In the genomic region with DNA sequence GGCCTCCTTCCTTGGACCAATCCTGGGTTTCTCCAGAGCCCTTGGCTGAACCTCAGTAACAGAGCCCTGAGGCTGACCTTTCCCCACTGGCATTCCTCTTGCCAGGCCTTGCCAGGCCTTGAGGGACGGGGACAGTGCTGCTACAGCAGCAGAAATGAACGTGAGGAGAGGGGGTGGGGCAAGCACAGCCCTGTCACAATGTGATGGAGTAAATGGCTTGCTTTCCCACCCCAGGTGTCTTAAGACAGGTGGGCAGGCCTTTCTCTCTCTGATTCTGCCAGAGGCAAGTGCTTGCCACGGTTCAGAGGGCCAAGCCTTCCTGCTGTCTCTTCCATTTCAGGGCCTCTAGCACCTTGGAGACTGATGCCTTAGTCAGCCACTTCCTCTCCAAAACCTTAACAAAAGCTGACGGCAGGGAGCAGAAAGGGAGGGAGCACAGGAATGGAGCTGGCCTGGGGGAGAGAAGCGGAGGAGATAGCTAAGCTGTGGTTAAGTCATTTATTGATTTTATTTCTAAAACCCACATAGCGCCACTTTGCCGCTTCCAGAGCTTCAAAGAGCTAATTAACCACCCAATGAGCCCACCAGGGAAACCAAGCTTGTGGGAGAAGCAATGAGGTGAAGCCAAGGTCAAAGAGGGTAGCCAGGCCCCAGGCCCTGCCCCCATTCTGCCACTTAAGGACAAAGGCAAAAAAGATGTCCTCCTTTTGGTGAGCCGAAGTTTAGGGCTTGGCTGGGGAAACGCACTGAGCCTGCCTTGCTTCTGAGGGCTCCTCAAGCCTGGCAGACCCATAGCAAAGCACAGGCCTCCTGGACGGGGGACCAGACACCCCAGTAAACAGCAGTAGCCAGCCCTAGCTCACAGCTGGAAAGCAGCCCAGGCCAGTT, we compare ENCODE assay signal across 8 cellular contexts. TPM values are rescaled to one million over a fixed set of nuclear protein-coding genes. Genes with fewer than 3 reads are reported as not detected.
DNase-seq lines count a peak whose midpoint lies in the region; ATAC-seq and TF ChIP-seq lines count a peak whose summit lies in the region.

No MANE protein-coding gene starts in this region.

- H3K27ac Mint-ChIP-seq in CD4-positive, CD25-positive, alpha-beta regulatory T cell: peak overlapping the region; percentile 90 to 97 (median 96)
- peak overlapping the region; percentile 88 for H3K27ac Mint-ChIP-seq in activated naive CD8-positive, alpha-beta T cell treated with anti-CD3 and anti-CD28 coated beads, Interleukin-2, amount 10 ng/mL, durations not matched to agents 7 days and 5 days
- peak overlapping the region; percentile 85 for H3K27ac Mint-ChIP-seq in stimulated activated naive CD8-positive, alpha-beta T cell treated with anti-CD3 and anti-CD28 coated beads, Interleukin-15, Interleukin-2, amounts not matched to agents 100 ng/mL and 50 ng/mL, for 24 hours

- no peak overlapping the region for H3K56ac ChIP-seq in IMR-90 (ENCODE audit: extremely low read depth, insufficient read depth, low read length)

- H3K14ac ChIP-seq in IMR-90 (replicated peaks; ENCODE audit: low read depth, low read length): 0 out of 2 replicates have a peak overlapping the region, but pooled peaks have one; percentile 40

- H3K79me1 ChIP-seq in IMR-90 (ENCODE audit: low read depth in 1 of 2, low read length in 2 of 2): peaks cover 17 to 57% of the 10 kb centered on the region in 2 experiments

- TF ChIP-seq POLR2A in IMR-90 (IDR thresholded peaks at IDR 0.05; ENCODE audit: low read depth, low read length): no peak

- no peak overlapping the region for H2BK15ac ChIP-seq in IMR-90 (ENCODE audit: low read depth, low read length)

- in situ Hi-C loops in IMR-90 (cut with MboI; ENCODE audit: low sequenced_read_pairs): no loop called here

- no peak overlapping the region for H4K8ac ChIP-seq in IMR-90 (ENCODE audit: low read depth in 2 of 2, low read length in 2 of 2)

- intact Hi-C loops in IMR-90 (cut with micrococcal nuclease): no loop called here

- POLR2A ChIA-PET in IMR-90 (lab: Charles Lee; ENCODE audit: unreplicated experiment): no interaction called here
- POLR2A ChIA-PET in activated naive CD8-positive, alpha-beta T cell treated with anti-CD3 and anti-CD28 coated beads, Interleukin-2, amount 10 ng/mL, durations not matched to agents 7 days and 5 days (lab: Charles Lee): interaction anchor here (0.6 to 14.2 kb wide), 7 partner anchors 11 to 96 kb away, joined by 4 to 278 read pairs (median 4); a partner anchor contains a TSS

- H3K9me1 ChIP-seq in IMR-90 (ENCODE audit: insufficient read depth, low read length): peaks cover 18% of the 10 kb centered on the region; the same call in 1 of the 2 replicates

- CTCF ChIA-PET in IMR-90 (lab: Yijun Ruan, JAX): interaction anchor here (1.0 kb wide), 1 partner anchor 13 kb away, joined by 3 read pairs; no protein-coding TSS in a partner anchor

- peaks cover 47% of the 10 kb centered on the region for H3K36me3 ChIP-seq in CD4-positive, CD25-positive, alpha-beta regulatory T cell (ENCODE audit: control insufficient read depth, insufficient read depth, low read length)
- H3K36me3 ChIP-seq in IMR-90 (ENCODE audit: control insufficient read depth, insufficient read depth, low read length): peaks cover 60% of the 10 kb centered on the region

- no peaks in the 10 kb centered on the region for H3K9me3 ChIP-seq in CD4-positive, CD25-positive, alpha-beta regulatory T cell (ENCODE audit: control insufficient read depth in 2 of 2, low read length in 2 of 2)
- H3K9me3 ChIP-seq in IMR-90 (ENCODE audit: control insufficient read depth, insufficient read depth, low read length) (no peaks in the 10 kb centered on the region), iPS-18c (ENCODE audit: control insufficient read depth, insufficient read depth, low read length) (no peaks in the 10 kb centered on the region)

- peaks cover 92% of the 10 kb centered on the region for H3K4me1 ChIP-seq in CD4-positive, CD25-positive, alpha-beta regulatory T cell (ENCODE audit: control insufficient read depth, insufficient read depth, low read length, poor library complexity, severe bottlenecking)
- peaks cover 18% of the 10 kb centered on the region for H3K4me1 ChIP-seq in IMR-90 (ENCODE audit: control insufficient read depth, insufficient read depth, low read length)

- peak overlapping the region; percentile 17 for H2BK5ac ChIP-seq in IMR-90 (ENCODE audit: low read depth, low read length, poor library complexity, severe bottlenecking)

- peak overlapping the region; percentile 18 for H2AFZ ChIP-seq in IMR-90 (replicated peaks; ENCODE audit: low read length, poor library complexity)

- H3K27ac ChIP-seq in CD4-positive, CD25-positive, alpha-beta regulatory T cell (ENCODE audit: insufficient read depth, low read length, poor library complexity, severe bottlenecking): peak overlapping the region; percentile 72
- H3K27ac ChIP-seq in IMR-90 (ENCODE audit: insufficient read depth, low read length): peak overlapping the region; percentile 11

- no peak overlapping the region for H3K9ac ChIP-seq in IMR-90 (ENCODE audit: low read depth, low read length)

- TF ChIP-seq CTCF in IMR-90 (conservative IDR thresholded peaks at IDR 0.05; ENCODE audit: low read depth, low read length): no peak

- H4K20me1 ChIP-seq in IMR-90 (ENCODE audit: insufficient read depth, low read length): peaks cover 52% of the 10 kb centered on the region

- no peak overlapping the region for H3K18ac ChIP-seq in IMR-90 (ENCODE audit: low read depth, low read length)

- peaks cover 40% of the 10 kb centered on the region for H3K36me3 Mint-ChIP-seq in CD4-positive, CD25-positive, alpha-beta regulatory T cell
- H3K36me3 Mint-ChIP-seq in activated naive CD8-positive, alpha-beta T cell treated with anti-CD3 and anti-CD28 coated beads, Interleukin-2, amount 10 ng/mL, durations not matched to agents 7 days and 5 days: peaks cover 33% of the 10 kb centered on the region
- peaks cover 52% of the 10 kb centered on the region for H3K36me3 Mint-ChIP-seq in stimulated activated naive CD8-positive, alpha-beta T cell treated with anti-CD3 and anti-CD28 coated beads, Interleukin-15, Interleukin-2, amounts not matched to agents 100 ng/mL and 50 ng/mL, for 24 hours (ENCODE audit: low read depth)

- no peak overlapping the region for H3K4me2 ChIP-seq in IMR-90 (ENCODE audit: low read depth, low read length)

- H3K4me3 ChIP-seq in CD4-positive, CD25-positive, alpha-beta regulatory T cell (ENCODE audit: low read depth, low read length): peak overlapping the region; percentile 32
- H3K4me3 ChIP-seq in IMR-90 (ENCODE audit: insufficient read depth, low read depth, low read length): no peak overlapping the region
- H3K4me3 ChIP-seq in iPS-18c (ENCODE audit: insufficient read depth, low read depth, low read length): peak overlapping the region; percentile 4; the same call in 1 of the 2 replicates

- no peak overlapping the region for H4K91ac ChIP-seq in IMR-90 (ENCODE audit: insufficient read depth, low read depth, low read length)

- no peak overlapping the region for H2BK20ac ChIP-seq in IMR-90 (ENCODE audit: low read depth, low read length)

- peak overlapping the region; percentile 2; the same call in 1 of the 2 replicates for H3K4ac ChIP-seq in IMR-90 (ENCODE audit: low read depth, low read length)

- dilution Hi-C loops in IMR-90 (cut with HindIII; ENCODE audit: low sequenced_read_pairs, unreplicated experiment): no loop called here

- H3K23ac ChIP-seq in IMR-90 (ENCODE audit: low read depth, low read length): no peak overlapping the region; the same call in 1 of the 2 replicates

- peaks cover 31 to 94% (median 50%) of the 10 kb centered on the region in 4 donors for H3K4me1 Mint-ChIP-seq in CD4-positive, CD25-positive, alpha-beta regulatory T cell
- H3K4me1 Mint-ChIP-seq in activated naive CD8-positive, alpha-beta T cell treated with anti-CD3 and anti-CD28 coated beads, Interleukin-2, amount 10 ng/mL, durations not matched to agents 7 days and 5 days: peaks cover 69% of the 10 kb centered on the region
- H3K4me1 Mint-ChIP-seq in stimulated activated naive CD8-positive, alpha-beta T cell treated with anti-CD3 and anti-CD28 coated beads, Interleukin-15, Interleukin-2, amounts not matched to agents 100 ng/mL and 50 ng/mL, for 24 hours (ENCODE audit: low read depth): peaks cover 81% of the 10 kb centered on the region

- BruUV-seq in IMR-90 (replicated peaks; lab: Mats Ljungman, UMichigan): no TSS peak

- DNase-seq in CD4-positive, CD25-positive, alpha-beta regulatory T cell: peak in 2 of 3 donors; percentile 39 to 66
- DNase-seq in IMR-90 (peak; percentile 79), cerebellum (ENCODE audit: low spot score) (no peak)
- DNase-seq in activated naive CD8-positive, alpha-beta T cell treated with anti-CD3 and anti-CD28 coated beads, Interleukin-2, amount 10 ng/mL, durations not matched to agents 7 days and 5 days: peak; percentile 57
- DNase-seq in activated CD4-positive, alpha-beta T cell treated with anti-CD3 and anti-CD28 coated beads for 1 hour: no peak

- peak overlapping the region; percentile 18 for H2AK9ac ChIP-seq in IMR-90 (replicated peaks; ENCODE audit: low read depth, low read length, poor library complexity)

- peak overlapping the region; percentile 61; the same call in 1 of the 2 replicates for H2AK5ac ChIP-seq in IMR-90 (ENCODE audit: low read depth, low read length)

- ATAC-seq in CD4-positive, CD25-positive, alpha-beta regulatory T cell (ENCODE audit: low read depth in 2 of 2): peak; percentile 4 to 6
- ATAC-seq in IMR-90 (ENCODE audit: low read depth) (peak; percentile 51), HG03095 (IDR thresholded peaks at IDR 0.05; ENCODE audit: unreplicated experiment) (no peak)
- ATAC-seq in activated naive CD8-positive, alpha-beta T cell treated with anti-CD3 and anti-CD28 coated beads, Interleukin-2, amount 10 ng/mL, durations not matched to agents 7 days and 5 days (ENCODE audit: low read depth): peak; percentile 24

- H3K27me3 Mint-ChIP-seq in CD4-positive, CD25-positive, alpha-beta regulatory T cell: peaks cover 15% of the 10 kb centered on the region
- no peaks in the 10 kb centered on the region for H3K27me3 Mint-ChIP-seq in activated naive CD8-positive, alpha-beta T cell treated with anti-CD3 and anti-CD28 coated beads, Interleukin-2, amount 10 ng/mL, durations not matched to agents 7 days and 5 days
- H3K27me3 Mint-ChIP-seq in stimulated activated naive CD8-positive, alpha-beta T cell treated with anti-CD3 and anti-CD28 coated beads, Interleukin-15, Interleukin-2, amounts not matched to agents 100 ng/mL and 50 ng/mL, for 24 hours: no peaks in the 10 kb centered on the region

- H3K9me3 Mint-ChIP-seq in CD4-positive, CD25-positive, alpha-beta regulatory T cell: peaks cover 0 to 2% (median 0%) of the 10 kb centered on the region in 7 donors
- no peaks in the 10 kb centered on the region for H3K9me3 Mint-ChIP-seq in activated naive CD8-positive, alpha-beta T cell treated with anti-CD3 and anti-CD28 coated beads, Interleukin-2, amount 10 ng/mL, durations not matched to agents 7 days and 5 days
- no peaks in the 10 kb centered on the region for H3K9me3 Mint-ChIP-seq in stimulated activated naive CD8-positive, alpha-beta T cell treated with anti-CD3 and anti-CD28 coated beads, Interleukin-15, Interleukin-2, amounts not matched to agents 100 ng/mL and 50 ng/mL, for 24 hours

- H2BK120ac ChIP-seq in IMR-90 (ENCODE audit: low read depth, low read length): no peak overlapping the region

- H4K5ac ChIP-seq in IMR-90 (ENCODE audit: low read depth, low read length): no peak overlapping the region

- 23% methylated on average over 2 of the region's 10 CpGs; no CpG with 5 or more reads in 1 of the 2 experiments for WGBS in IMR-90 (ENCODE audit: extremely low coverage in 2 of 2, insufficient read length in 1 of 2), 2 experiments

- TF ChIP-seq RAD21 in IMR-90 (IDR thresholded peaks at IDR 0.05; ENCODE audit: low read length): no peak

- H3K4me3 Mint-ChIP-seq in CD4-positive, CD25-positive, alpha-beta regulatory T cell: peak overlapping the region; percentile 86 to 87 (median 86)
- peak overlapping the region; percentile 80 for H3K4me3 Mint-ChIP-seq in activated naive CD8-positive, alpha-beta T cell treated with anti-CD3 and anti-CD28 coated beads, Interleukin-2, amount 10 ng/mL, durations not matched to agents 7 days and 5 days
- peak overlapping the region; percentile 1 for H3K4me3 Mint-ChIP-seq in stimulated activated naive CD8-positive, alpha-beta T cell treated with anti-CD3 and anti-CD28 coated beads, Interleukin-15, Interleukin-2, amounts not matched to agents 100 ng/mL and 50 ng/mL, for 24 hours

- no peaks in the 10 kb centered on the region for H3K27me3 ChIP-seq in CD4-positive, CD25-positive, alpha-beta regulatory T cell (ENCODE audit: control insufficient read depth, insufficient read depth, low read length)
- no peaks in the 10 kb centered on the region for H3K27me3 ChIP-seq in IMR-90 (ENCODE audit: control insufficient read depth, insufficient read depth, low read length)

RNA-seq across cellular contexts. Expression of a gene that starts 3.4 kb away (rescaled TPM):
- total RNA-seq in CD4-positive, CD25-positive, alpha-beta regulatory T cell: 10.9 TPM
- under 1 TPM in 2 of 4 donors, not detected in 2; 0.17 to 0.43 TPM for polyA plus RNA-seq in CD4-positive, CD25-positive, alpha-beta regulatory T cell
- total RNA-seq in IMR-90 (2012; rRNA removed) (under 0.01 and 0.18 TPM in 2 replicates), cerebellum (1.1 TPM)
- 0.21 and 0.46 TPM in 2 replicates for polyA plus RNA-seq in IMR-90 (2012; rRNA removed)
- polyA plus RNA-seq in IMR-90 (2012; cell fraction: cytosol; rRNA removed): 0.08 and 0.31 TPM in 2 replicates
- polyA plus RNA-seq in IMR-90 (2012; cell fraction: nucleus; rRNA removed; ENCODE audit: low replicate concordance): 0.58 and 0.64 TPM in 2 replicates
- 1 to 10 TPM; 3.8 to 7.2 TPM for total RNA-seq in activated naive CD8-positive, alpha-beta T cell treated with anti-CD3 and anti-CD28 coated beads, Interleukin-2, amount 10 ng/mL, durations not matched to agents 7 days and 5 days

RNA-seq across cellular contexts. Expression of a gene that starts 15.2 kb away (rescaled TPM):
- total RNA-seq in CD4-positive, CD25-positive, alpha-beta regulatory T cell: 1,361 TPM
- polyA plus RNA-seq in CD4-positive, CD25-positive, alpha-beta regulatory T cell: 100 to 1,000 TPM in 1 of 4 donors, 10 to 100 TPM in 3; 75.0 to 100 (median 89.3) TPM
- total RNA-seq in IMR-90 (2012; rRNA removed): 56.8 and 76.1 TPM in 2 replicates
- polyA plus RNA-seq in IMR-90 (2012; rRNA removed): 75.0 and 88.0 TPM in 2 replicates
- 103 and 112 TPM in 2 replicates for polyA plus RNA-seq in IMR-90 (2012; cell fraction: cytosol; rRNA removed)
- polyA plus RNA-seq in IMR-90 (2012; cell fraction: nucleus; rRNA removed; ENCODE audit: low replicate concordance): 263 and 388 TPM in 2 replicates
- 100 to 1,000 TPM; 519 to 524 TPM for total RNA-seq in activated naive CD8-positive, alpha-beta T cell treated with anti-CD3 and anti-CD28 coated beads, Interleukin-2, amount 10 ng/mL, durations not matched to agents 7 days and 5 days
- total RNA-seq in cerebellum: 108 TPM

RNA-seq across cellular contexts. Expression of a gene that starts 19.2 kb away (rescaled TPM):
- total RNA-seq in CD4-positive, CD25-positive, alpha-beta regulatory T cell: 570 TPM
- 100 to 1,000 TPM; 140 to 170 (median 157) TPM for polyA plus RNA-seq in CD4-positive, CD25-positive, alpha-beta regulatory T cell
- total RNA-seq in IMR-90 (2012; rRNA removed) (not detected in 2 replicates), cerebellum (17.5 TPM)
- polyA plus RNA-seq in IMR-90 (2012; rRNA removed): 0.82 and 1.2 TPM in 2 replicates
- 0.93 TPM in 1 of 2 replicates, not detected in the other for polyA plus RNA-seq in IMR-90 (2012; cell fraction: cytosol; rRNA removed)
- 1.2 and 1.9 TPM in 2 replicates for polyA plus RNA-seq in IMR-90 (2012; cell fraction: nucleus; rRNA removed; ENCODE audit: low replicate concordance)
- total RNA-seq in activated naive CD8-positive, alpha-beta T cell treated with anti-CD3 and anti-CD28 coated beads, Interleukin-2, amount 10 ng/mL, durations not matched to agents 7 days and 5 days: 100 to 1,000 TPM; 159 to 162 TPM

RNA-seq across cellular contexts. Expression of a gene that starts 39.9 kb away (rescaled TPM):
- 85.0 TPM for total RNA-seq in CD4-positive, CD25-positive, alpha-beta regulatory T cell
- polyA plus RNA-seq in CD4-positive, CD25-positive, alpha-beta regulatory T cell: 10 to 100 TPM; 31.5 to 39.5 (median 34.8) TPM
- total RNA-seq in IMR-90 (2012; rRNA removed) (9.2 and 11.7 TPM in 2 replicates), cerebellum (10.1 TPM)
- polyA plus RNA-seq in IMR-90 (2012; rRNA removed): 16.6 and 22.2 TPM in 2 replicates
- polyA plus RNA-seq in IMR-90 (2012; cell fraction: cytosol; rRNA removed): 18.8 and 24.1 TPM in 2 replicates
- polyA plus RNA-seq in IMR-90 (2012; cell fraction: nucleus; rRNA removed; ENCODE audit: low replicate concordance): 41.7 and 95.5 TPM in 2 replicates
- 10 to 100 TPM; 92.0 to 96.2 TPM for total RNA-seq in activated naive CD8-positive, alpha-beta T cell treated with anti-CD3 and anti-CD28 coated beads, Interleukin-2, amount 10 ng/mL, durations not matched to agents 7 days and 5 days

RNA-seq across cellular contexts. Expression of a gene that starts 40.2 kb away (rescaled TPM):
- total RNA-seq in CD4-positive, CD25-positive, alpha-beta regulatory T cell: 0.42 TPM
- not detected for polyA plus RNA-seq in CD4-positive, CD25-positive, alpha-beta regulatory T cell
- 0.18 and 0.28 TPM in 2 replicates for total RNA-seq in IMR-90 (2012; rRNA removed)
- polyA plus RNA-seq in IMR-90 (2012; rRNA removed): 0.13 and 0.22 TPM in 2 replicates
- 0.17 and 0.21 TPM in 2 replicates for polyA plus RNA-seq in IMR-90 (2012; cell fraction: cytosol; rRNA removed)
- 0.39 and 0.55 TPM in 2 replicates for polyA plus RNA-seq in IMR-90 (2012; cell fraction: nucleus; rRNA removed; ENCODE audit: low replicate concordance)
- total RNA-seq in activated naive CD8-positive, alpha-beta T cell treated with anti-CD3 and anti-CD28 coated beads, Interleukin-2, amount 10 ng/mL, durations not matched to agents 7 days and 5 days: under 1 TPM in 1 of 2 experiments, not detected in 1; 0.36 TPM
- 134 TPM for total RNA-seq in cerebellum

Comparison
In these comparisons a context has a peak if more than half of its experiments do, and no peak if none do; other contexts are left out.
1. DNase-seq: peak in CD4-positive, CD25-positive, alpha-beta regulatory T cell (2 of 3), IMR-90 (single experiment) and activated naive CD8-positive, alpha-beta T cell treated with anti-CD3 and anti-CD28 coated beads, Interleukin-2, amount 10 ng/mL, durations not matched to agents 7 days and 5 days (single experiment); none in activated CD4-positive, alpha-beta T cell treated with anti-CD3 and anti-CD28 coated beads for 1 hour (single experiment) and cerebellum (single experiment).
2. H3K4me3 Mint-ChIP-seq: peak in every context shown above with its lines; median percentile 86 in CD4-positive, CD25-positive, alpha-beta regulatory T cell; 80 in activated naive CD8-positive, alpha-beta T cell treated with anti-CD3 and anti-CD28 coated beads, Interleukin-2, amount 10 ng/mL, durations not matched to agents 7 days and 5 days; 1 in stimulated activated naive CD8-positive, alpha-beta T cell treated with anti-CD3 and anti-CD28 coated beads, Interleukin-15, Interleukin-2, amounts not matched to agents 100 ng/mL and 50 ng/mL, for 24 hours.
3. RNA of a gene that starts 19.2 kb away (total RNA-seq): 570 TPM in CD4-positive, CD25-positive, alpha-beta regulatory T cell (single experiment), 159 to 162 TPM in activated naive CD8-positive, alpha-beta T cell treated with anti-CD3 and anti-CD28 coated beads, Interleukin-2, amount 10 ng/mL, durations not matched to agents 7 days and 5 days and 17.5 TPM in cerebellum (single experiment); not detected in IMR-90; every median in the first group is over 10 times any median in the second.
4. Peak in every context shown above with its lines, with median percentiles within 50 percentile points of each other: H3K27ac Mint-ChIP-seq.